In the genomic region with DNA sequence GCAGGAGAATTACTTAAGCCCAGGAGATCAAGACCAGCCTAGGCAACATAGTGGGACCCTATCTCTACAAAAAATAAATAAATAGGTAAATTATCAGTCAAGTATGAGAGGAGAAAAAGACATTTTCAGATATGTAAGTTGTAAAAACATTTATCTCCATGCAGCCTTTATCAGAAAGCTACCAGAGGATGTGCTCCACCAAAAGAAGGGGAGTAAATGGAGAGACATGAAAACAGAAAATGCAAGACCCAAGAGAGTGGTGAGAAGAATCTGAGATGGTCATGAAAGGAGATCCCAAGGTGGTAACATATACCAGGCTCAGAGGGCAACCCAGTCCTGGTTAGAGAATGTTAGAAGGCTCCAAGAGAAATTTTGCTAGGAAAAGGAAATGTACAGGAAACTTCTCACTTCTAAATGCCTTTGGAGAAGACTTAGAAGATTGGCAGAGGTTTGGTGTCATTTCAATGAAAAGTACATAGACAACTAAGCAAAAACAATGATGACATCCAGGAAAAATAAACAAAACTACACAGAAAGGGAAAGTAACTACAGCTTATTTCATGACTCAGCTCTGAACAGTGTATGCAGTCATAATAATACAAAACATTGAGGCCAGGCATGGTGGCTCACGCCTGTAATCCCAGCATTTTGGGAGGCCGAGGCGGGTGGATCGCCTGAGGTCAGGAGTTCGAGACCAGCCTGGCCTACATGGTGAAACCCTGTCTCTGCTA, we compare ENCODE assay signal across 17 cellular contexts. TPM values are rescaled to one million over a fixed set of nuclear protein-coding genes. Genes with fewer than 3 reads are reported as not detected.
"Had no signal": no experiment of that assay in that cellular context is flagged by ENCODE, and none has a peak within 500 bp of the region (broad histone marks: within the 10 kb centered on the region; RNA-seq: fewer than 3 reads in every experiment).

No MANE protein-coding gene starts in this region.

- H3K27ac ChIP-seq: body of pancreas, neutrophil, right atrium auricular region had no signal

- H3K36me3 ChIP-seq: neutrophil, right atrium auricular region had no signal

- H3K9me3 ChIP-seq: body of pancreas, mucosa of descending colon, neutrophil, right atrium auricular region had no signal

- H3K27me3 ChIP-seq: body of pancreas, right atrium auricular region had no signal

- H3K4me3 ChIP-seq: body of pancreas, mucosa of descending colon, right atrium auricular region had no signal

- FAIRE-seq: small intestine had no signal

- ATAC-seq: activated CD8-positive, alpha-beta T cell treated with anti-CD3 and anti-CD28 coated beads, Interleukin-2, amount 10 ng/mL, durations not matched to agents 7 days and 5 days; body of pancreas; mucosa of descending colon; naive thymus-derived CD8-positive, alpha-beta T cell; stimulated activated effector memory CD8-positive, alpha-beta T cell treated with anti-CD3 and anti-CD28 coated beads, Interleukin-12 subunit alpha, Interleukin-12 subunit beta, amount 100 ng/mL, for 72 hours; WTC11 had no signal

- DNase-seq: activated CD4-positive, alpha-beta T cell treated with anti-CD3 and anti-CD28 coated beads for 48 hours; activated CD8-positive, alpha-beta memory T cell treated with anti-CD3 and anti-CD28 coated beads, Interleukin-2, amount 50 U/mL, for 48 hours; activated CD8-positive, alpha-beta T cell treated with anti-CD3 and anti-CD28 coated beads, Interleukin-2, amount 10 ng/mL, durations not matched to agents 7 days and 5 days; activated naive CD4-positive, alpha-beta T cell treated with anti-CD3 and anti-CD28 coated beads, Interleukin-2, amount 10 ng/mL, durations not matched to agents 7 days and 5 days; body of pancreas; dermis blood vessel endothelial cell; erythroblast; mammary epithelial cell; mucosa of descending colon; naive thymus-derived CD8-positive, alpha-beta T cell; small intestine; trophoblast cell had no signal

- H3K4me1 ChIP-seq: body of pancreas, right atrium auricular region had no signal

RNA-seq across cellular contexts. Expression of a gene that starts 19.5 kb away (rescaled TPM):
- total RNA-seq: activated CD8-positive, alpha-beta T cell treated with anti-CD3 and anti-CD28 coated beads, Interleukin-2, amount 10 ng/mL, durations not matched to agents 7 days and 5 days; body of pancreas; dermis blood vessel endothelial cell; fibroblast of villous mesenchyme; mammary epithelial cell; naive thymus-derived CD8-positive, alpha-beta T cell; right atrium auricular region; WTC11 had no signal
- polyA plus RNA-seq: mammary epithelial cell; naive thymus-derived CD8-positive, alpha-beta T cell; small intestine had no signal
